Comparison of ENCODE assay signal across 16 cellular contexts in genomic region chr3:122435950-122436349, GRCh38. TPM values are rescaled to one million over a fixed set of nuclear protein-coding genes. Genes with fewer than 3 reads are reported as not detected.
A peak's percentile ranks its signal among the peaks of the same experiment; 100 is the strongest.
DNase-seq lines count a peak whose midpoint lies in the region; ATAC-seq, FAIRE-seq and TF ChIP-seq lines count a peak whose summit lies in the region.
"Had no signal": no experiment of that assay in that cellular context is flagged by ENCODE, and none has a peak within 500 bp of the region (broad histone marks: within the 10 kb centered on the region; RNA-seq: fewer than 3 reads in every experiment).

No MANE protein-coding gene starts in this region.

- BruUV-seq in K562 (replicated peaks; lab: Mats Ljungman, UMichigan): no TSS peak

- peaks cover 78% of the 10 kb centered on the region; the same call in 2 of the 3 replicates for H3K36me3 ChIP-seq in K562 (ENCODE audit: control insufficient read depth, insufficient read depth, low read length)
- peaks cover 3% of the 10 kb centered on the region for H3K36me3 ChIP-seq in mesendoderm (ENCODE audit: control insufficient read depth, insufficient read depth, low read length)

- no peak overlapping the region for H3K23ac ChIP-seq in mesendoderm (ENCODE audit: low read length)

- no peak overlapping the region for H3K4ac ChIP-seq in mesendoderm (ENCODE audit: low read depth, low read length)

- no peaks in the 10 kb centered on the region for H3K27me3 ChIP-seq in K562 (ENCODE audit: control insufficient read depth in 2 of 2, insufficient read depth in 2 of 2, low read length in 2 of 2)
- H3K27me3 ChIP-seq in mesendoderm (ENCODE audit: insufficient read depth, low read length, poor library complexity): no peaks in the 10 kb centered on the region

- no peak overlapping the region for H4K8ac ChIP-seq in mesendoderm (ENCODE audit: low read depth, low read length)

- no peak overlapping the region for H2AFZ ChIP-seq in K562 (ENCODE audit: low read depth, low read length)

- no peak overlapping the region for H3K56ac ChIP-seq in mesendoderm (ENCODE audit: low read length)

- H2BK120ac ChIP-seq in mesendoderm (ENCODE audit: low read depth, low read length): no peak overlapping the region

- H3K9me3 ChIP-seq in K562 (replicated peaks; ENCODE audit: control insufficient read depth, insufficient read depth, low read depth, low read length): no peaks in the 10 kb centered on the region
- H3K9me3 ChIP-seq: A549, HAP-1 had no signal

- H2BK5ac ChIP-seq in mesendoderm (ENCODE audit: low read length): no peak overlapping the region

- no peak overlapping the region for H3K18ac ChIP-seq in mesendoderm (ENCODE audit: low read length)

- H4K20me1 ChIP-seq in K562 (replicated peaks; ENCODE audit: control insufficient read depth, insufficient read depth, low read length): no peaks in the 10 kb centered on the region

- H3K4me2 ChIP-seq in K562 (ENCODE audit: insufficient read depth, low read length) (no peak overlapping the region), mesendoderm (ENCODE audit: low read length) (no peak overlapping the region)
- H3K4me2 ChIP-seq: A549 had no signal

- no peak for TF ChIP-seq EP300 in K562 (IDR thresholded peaks at IDR 0.05; ENCODE audit: low read length)

- in situ Hi-C loops in K562 (cut with MboI): no loop called here

- no peak overlapping the region for H2AK5ac ChIP-seq in mesendoderm (ENCODE audit: low read length)

- no peaks in the 10 kb centered on the region for H3K27me3 Mint-ChIP-seq in activated CD8-positive, alpha-beta T cell treated with anti-CD3 and anti-CD28 coated beads for 36 hours
- H3K27me3 Mint-ChIP-seq in activated CD8-positive, alpha-beta T cell treated with anti-CD3 and anti-CD28 coated beads, Interleukin-2, amount 10 ng/mL, durations not matched to agents 7 days and 5 days (ENCODE audit: low read depth): no peaks in the 10 kb centered on the region
- H3K27me3 Mint-ChIP-seq in HFFc6 (ENCODE audit: insufficient read depth): no peaks in the 10 kb centered on the region; the same call in none of the 2 replicates
- no peaks in the 10 kb centered on the region for H3K27me3 Mint-ChIP-seq in activated CD4-positive, alpha-beta T cell treated with anti-CD3 and anti-CD28 coated beads, Interleukin-2, amount 10 ng/mL, durations not matched to agents 7 days and 5 days
- H3K27me3 Mint-ChIP-seq: CD4-positive, alpha-beta T cell had no signal

- no peak for TF ChIP-seq POLR2A in K562 (conservative IDR thresholded peaks at IDR 0.05)

- intact Hi-C loops in activated CD8-positive, alpha-beta T cell treated with anti-CD3 and anti-CD28 coated beads for 36 hours (cut with micrococcal nuclease): no loop called here
- intact Hi-C loops in K562 (cut with micrococcal nuclease): no loop called here

- H3K9me1 ChIP-seq in K562 (ENCODE audit: control insufficient read depth, insufficient read depth, low read length): no peaks in the 10 kb centered on the region

- no peak overlapping the region for H3K27ac ChIP-seq in K562 (ENCODE audit: extremely low read depth, low read depth, low read length)
- no peak overlapping the region for H3K27ac ChIP-seq in mesendoderm (ENCODE audit: low read depth, low read length)
- H3K27ac ChIP-seq: 22Rv1, A549, C4-2B had no signal

- DNase-seq in activated CD8-positive, alpha-beta T cell treated with anti-CD3 and anti-CD28 coated beads for 36 hours: no peak
- no peak for DNase-seq in activated CD8-positive, alpha-beta T cell treated with anti-CD3 and anti-CD28 coated beads, Interleukin-2, amount 10 ng/mL, durations not matched to agents 7 days and 5 days
- DNase-seq in HFFc6 (no peak), K562 (ENCODE audit: extremely low read depth in 1 of 4, low spot score in 3 of 4) (no peak), mesendoderm (peak; percentile 16), amniotic stem cell (lab: John Stamatoyannopoulos, UW) (no peak)
- no peak for DNase-seq in activated CD4-positive, alpha-beta T cell treated with anti-CD3 and anti-CD28 coated beads, Interleukin-2, amount 10 ng/mL, durations not matched to agents 7 days and 5 days
- DNase-seq: AML-193; CD4-positive, alpha-beta T cell; DMS153; DMS79; GDM1 had no signal

- TF ChIP-seq CTCF in activated CD8-positive, alpha-beta T cell treated with anti-CD3 and anti-CD28 coated beads for 36 hours (IDR thresholded peaks at IDR 0.05): no peak
- TF ChIP-seq CTCF in HFFc6 (IDR thresholded peaks at IDR 0.05) (no peak), K562 (IDR thresholded peaks at IDR 0.05 in 2 of 3, conservative IDR thresholded peaks at IDR 0.05 in 1 of 3; ENCODE audit: insufficient read depth in 2 of 3, low read depth in 1 of 3, low read length in 3 of 3) (no peak)

- ATAC-seq in activated CD8-positive, alpha-beta T cell treated with anti-CD3 and anti-CD28 coated beads for 36 hours: no peak
- ATAC-seq in activated CD8-positive, alpha-beta T cell treated with anti-CD3 and anti-CD28 coated beads, Interleukin-2, amount 10 ng/mL, durations not matched to agents 7 days and 5 days: no peak
- ATAC-seq in K562: no peak
- ATAC-seq: A549 had no signal

- H3K4me1 ChIP-seq in K562 (replicated peaks in 1 of 2; ENCODE audit: control insufficient read depth in 2 of 2, insufficient read depth in 2 of 2, low read length in 2 of 2) (no peaks in the 10 kb centered on the region), mesendoderm (ENCODE audit: control insufficient read depth, low read depth, low read length) (no peaks in the 10 kb centered on the region)
- H3K4me1 ChIP-seq: A549, HAP-1 had no signal

- peak overlapping the region; percentile 4 for H3K27ac Mint-ChIP-seq in activated CD8-positive, alpha-beta T cell treated with anti-CD3 and anti-CD28 coated beads for 36 hours
- H3K27ac Mint-ChIP-seq in activated CD8-positive, alpha-beta T cell treated with anti-CD3 and anti-CD28 coated beads, Interleukin-2, amount 10 ng/mL, durations not matched to agents 7 days and 5 days: no peak overlapping the region
- no peak overlapping the region for H3K27ac Mint-ChIP-seq in HFFc6
- no peak overlapping the region for H3K27ac Mint-ChIP-seq in activated CD4-positive, alpha-beta T cell treated with anti-CD3 and anti-CD28 coated beads, Interleukin-2, amount 10 ng/mL, durations not matched to agents 7 days and 5 days
- H3K27ac Mint-ChIP-seq: CD4-positive, alpha-beta T cell had no signal

- POLR2A ChIA-PET in activated CD8-positive, alpha-beta T cell treated with anti-CD3 and anti-CD28 coated beads for 36 hours (lab: Charles Lee): no interaction called here
- POLR2A ChIA-PET in activated CD8-positive, alpha-beta T cell treated with anti-CD3 and anti-CD28 coated beads, Interleukin-2, amount 10 ng/mL, durations not matched to agents 7 days and 5 days (lab: Charles Lee): interaction anchor here (0.6 kb wide), 1 partner anchor 246 kb away, joined by 3 read pairs; no protein-coding TSS in a partner anchor
- POLR2A ChIA-PET in K562 (lab: Yijun Ruan, JAX): no interaction called here
- POLR2A ChIA-PET in activated CD4-positive, alpha-beta T cell treated with anti-CD3 and anti-CD28 coated beads, Interleukin-2, amount 10 ng/mL, durations not matched to agents 7 days and 5 days (lab: Charles Lee): no interaction called here

- H3K79me1 ChIP-seq in mesendoderm (ENCODE audit: low read length): no peaks in the 10 kb centered on the region

- H2BK15ac ChIP-seq in mesendoderm (replicated peaks; ENCODE audit: low read depth): no peak overlapping the region

- no peaks in the 10 kb centered on the region for H3K79me2 ChIP-seq in K562 (ENCODE audit: control insufficient read depth, insufficient read depth, low read length)
- H3K79me2 ChIP-seq in mesendoderm (ENCODE audit: control insufficient read depth, insufficient read depth, low read length): no peaks in the 10 kb centered on the region

- H3K4me1 Mint-ChIP-seq in activated CD8-positive, alpha-beta T cell treated with anti-CD3 and anti-CD28 coated beads for 36 hours (ENCODE audit: low read depth): no peaks in the 10 kb centered on the region
- H3K4me1 Mint-ChIP-seq in activated CD8-positive, alpha-beta T cell treated with anti-CD3 and anti-CD28 coated beads, Interleukin-2, amount 10 ng/mL, durations not matched to agents 7 days and 5 days (ENCODE audit: low read depth): no peaks in the 10 kb centered on the region
- H3K4me1 Mint-ChIP-seq in HFFc6 (ENCODE audit: low read depth): no peaks in the 10 kb centered on the region
- H3K4me1 Mint-ChIP-seq in activated CD4-positive, alpha-beta T cell treated with anti-CD3 and anti-CD28 coated beads, Interleukin-2, amount 10 ng/mL, durations not matched to agents 7 days and 5 days: no peaks in the 10 kb centered on the region

- CTCF ChIA-PET in activated CD8-positive, alpha-beta T cell treated with anti-CD3 and anti-CD28 coated beads for 36 hours (lab: Charles Lee): interaction anchor here (1.9 kb wide), 1 partner anchor 124 kb away, joined by 4 read pairs; no protein-coding TSS in a partner anchor
- CTCF ChIA-PET in activated CD8-positive, alpha-beta T cell treated with anti-CD3 and anti-CD28 coated beads, Interleukin-2, amount 10 ng/mL, durations not matched to agents 7 days and 5 days (lab: Charles Lee): no interaction called here
- CTCF ChIA-PET in K562 (lab: Yijun Ruan, JAX; ENCODE audit: low intra/inter-chr PET ratio): no interaction called here
- CTCF ChIA-PET in activated CD4-positive, alpha-beta T cell treated with anti-CD3 and anti-CD28 coated beads, Interleukin-2, amount 10 ng/mL, durations not matched to agents 7 days and 5 days (lab: Charles Lee): no interaction called here

- H3K4me3 Mint-ChIP-seq in activated CD8-positive, alpha-beta T cell treated with anti-CD3 and anti-CD28 coated beads for 36 hours: no peak overlapping the region
- no peak overlapping the region for H3K4me3 Mint-ChIP-seq in activated CD8-positive, alpha-beta T cell treated with anti-CD3 and anti-CD28 coated beads, Interleukin-2, amount 10 ng/mL, durations not matched to agents 7 days and 5 days
- H3K4me3 Mint-ChIP-seq in HFFc6: peak overlapping the region; percentile 14; the same call in 1 of the 2 replicates
- H3K4me3 Mint-ChIP-seq in activated CD4-positive, alpha-beta T cell treated with anti-CD3 and anti-CD28 coated beads, Interleukin-2, amount 10 ng/mL, durations not matched to agents 7 days and 5 days: no peak overlapping the region
- H3K4me3 Mint-ChIP-seq: CD4-positive, alpha-beta T cell had no signal

- H3K4me3 ChIP-seq in K562 (no peak overlapping the region), mesendoderm (ENCODE audit: low read length) (no peak overlapping the region)
- H3K4me3 ChIP-seq: A549, HAP-1 had no signal

- WGBS in K562 (ENCODE audit: insufficient coverage, low coverage, missing lambda C conversion rate): 96% methylated on average over 8 of the region's 9 CpGs
- no CpG with 5 or more reads among the region's 9 CpGs for WGBS in mesendoderm (ENCODE audit: extremely low coverage, insufficient coverage, low lambda C conversion rate)

- TF ChIP-seq RAD21 in K562 (CRISPR knock-in tag; conservative IDR thresholded peaks at IDR 0.05 in 1 of 2, IDR thresholded peaks at IDR 0.05 in 1 of 2): no peak

- peaks cover 6% of the 10 kb centered on the region for H3K9me3 Mint-ChIP-seq in activated CD8-positive, alpha-beta T cell treated with anti-CD3 and anti-CD28 coated beads for 36 hours
- H3K9me3 Mint-ChIP-seq in activated CD8-positive, alpha-beta T cell treated with anti-CD3 and anti-CD28 coated beads, Interleukin-2, amount 10 ng/mL, durations not matched to agents 7 days and 5 days (ENCODE audit: insufficient read depth): peaks cover 18% of the 10 kb centered on the region
- 0 out of 2 replicates have a peak, but pooled peaks cover 4% of the 10 kb centered on the region for H3K9me3 Mint-ChIP-seq in HFFc6
- H3K9me3 Mint-ChIP-seq in activated CD4-positive, alpha-beta T cell treated with anti-CD3 and anti-CD28 coated beads, Interleukin-2, amount 10 ng/mL, durations not matched to agents 7 days and 5 days: peaks cover 11% of the 10 kb centered on the region

- H4K5ac ChIP-seq in mesendoderm (ENCODE audit: low read length): no peak overlapping the region

- peaks cover 68% of the 10 kb centered on the region for H3K36me3 Mint-ChIP-seq in activated CD8-positive, alpha-beta T cell treated with anti-CD3 and anti-CD28 coated beads for 36 hours (ENCODE audit: low read depth)
- peaks cover 61% of the 10 kb centered on the region for H3K36me3 Mint-ChIP-seq in activated CD8-positive, alpha-beta T cell treated with anti-CD3 and anti-CD28 coated beads, Interleukin-2, amount 10 ng/mL, durations not matched to agents 7 days and 5 days (ENCODE audit: low read depth)
- H3K36me3 Mint-ChIP-seq in HFFc6 (ENCODE audit: low read depth): peaks cover 49% of the 10 kb centered on the region
- H3K36me3 Mint-ChIP-seq in activated CD4-positive, alpha-beta T cell treated with anti-CD3 and anti-CD28 coated beads, Interleukin-2, amount 10 ng/mL, durations not matched to agents 7 days and 5 days (ENCODE audit: low read depth): peaks cover 54% of the 10 kb centered on the region

- H3K9ac ChIP-seq in K562 (ENCODE audit: insufficient read depth in 1 of 2, low read depth in 2 of 2, low read length in 2 of 2) (no peak overlapping the region), mesendoderm (ENCODE audit: low read length) (no peak overlapping the region)

- FAIRE-seq in K562 (lab: Jason Lieb, UNC): no peak
- FAIRE-seq: A549 had no signal

RNA-seq across cellular contexts. Expression of gene WDR5B, which starts 20.1 kb away (rescaled TPM):
- 1 to 10 TPM; 3.2 to 3.4 TPM for total RNA-seq in activated CD8-positive, alpha-beta T cell treated with anti-CD3 and anti-CD28 coated beads for 36 hours
- 1 to 10 TPM; 4.5 to 5.1 TPM for total RNA-seq in activated CD8-positive, alpha-beta T cell treated with anti-CD3 and anti-CD28 coated beads, Interleukin-2, amount 10 ng/mL, durations not matched to agents 7 days and 5 days
- 1 to 10 TPM; 4.6 to 5.8 (median 5.4) TPM for total RNA-seq in HFFc6 (2021; fragmentation: NEBNext Ultra II Directional; extraction: Animal tissue kit (Norgen Biotek cat#: 25700))
- total RNA-seq in K562 (2011; cell fraction: chromatin; rRNA removed; ENCODE audit: low replicate concordance): 6.0 and 16.2 TPM in 2 replicates
- total RNA-seq in K562 (2011; cell fraction: nucleolus; rRNA removed): 7.0 and 9.1 TPM in 2 replicates
- total RNA-seq in K562 (2011; cell fraction: nucleoplasm; rRNA removed): 10.6 and 10.9 TPM in 2 replicates
- total RNA-seq in K562 (2014; rRNA removed) (2.3 and 2.8 TPM in 2 replicates), K562 (2014; rRNA removed; fragmentation: Illumina TruSeq; extraction: Trizol) (4.4 and 4.6 TPM in 2 replicates), K562 (2015; rRNA removed; fragmentation: Illumina TruSeq; extraction: Trizol) (4.1 and 4.2 TPM in 2 replicates), K562 (2021) (3.0 and 3.1 TPM in 2 replicates)
- polyA plus RNA-seq in K562 (2011; rRNA removed) (9.0 and 10.1 TPM in 2 replicates), K562 (2014; fragmentation: Illumina TruSeq; extraction: Trizol) (2.9 and 3.5 TPM in 2 replicates), K562 (2014; fragmentation: Nextera tagmentation; extraction: Ambion mirVana) (1 to 10 TPM; 3.9 to 4.4 TPM), K562 (2014; rRNA removed) (4.8 and 5.0 TPM in 2 replicates)
- 2.2 and 4.9 TPM in 2 replicates for polyA plus RNA-seq in K562 (2011; cell fraction: cytosol; rRNA removed)
- 4.5 and 6.7 TPM in 2 replicates for polyA plus RNA-seq in K562 (2011; cell fraction: nucleus; rRNA removed)
- 2.8 and 4.5 TPM in 2 replicates for polyA plus RNA-seq in K562 (2012)
- polyA minus RNA-seq in K562 (2011; rRNA and poly(A)+ RNA removed): 7.1 and 8.6 TPM in 2 replicates
- polyA minus RNA-seq in K562 (2011; cell fraction: cytosol; rRNA and poly(A)+ RNA removed): 1.4 and 1.6 TPM in 2 replicates
- polyA minus RNA-seq in K562 (2011; cell fraction: nucleus; rRNA and poly(A)+ RNA removed): 5.1 and 13.6 TPM in 2 replicates
- polyA plus RNA-seq in mesendoderm (2013, experiment 1 of 2): 1.8 TPM
- polyA plus RNA-seq in mesendoderm (2013, experiment 2 of 2): 1.9 TPM
- 1 to 10 TPM; 5.1 to 5.8 TPM for total RNA-seq in activated CD4-positive, alpha-beta T cell treated with anti-CD3 and anti-CD28 coated beads, Interleukin-2, amount 10 ng/mL, durations not matched to agents 7 days and 5 days

RNA-seq across cellular contexts. Expression of gene FAM162A, which starts 52.0 kb away (rescaled TPM):
- 100 to 1,000 TPM; 202 to 204 TPM for total RNA-seq in activated CD8-positive, alpha-beta T cell treated with anti-CD3 and anti-CD28 coated beads for 36 hours
- 10 to 100 TPM; 78.0 to 78.4 TPM for total RNA-seq in activated CD8-positive, alpha-beta T cell treated with anti-CD3 and anti-CD28 coated beads, Interleukin-2, amount 10 ng/mL, durations not matched to agents 7 days and 5 days
- 10 to 100 TPM; 28.4 to 37.5 (median 31.5) TPM for total RNA-seq in HFFc6 (2021; fragmentation: NEBNext Ultra II Directional; extraction: Animal tissue kit (Norgen Biotek cat#: 25700))
- total RNA-seq in K562 (2011; cell fraction: chromatin; rRNA removed; ENCODE audit: low replicate concordance): 10.4 and 24.6 TPM in 2 replicates
- total RNA-seq in K562 (2011; cell fraction: nucleolus; rRNA removed): 8.3 and 12.4 TPM in 2 replicates
- 16.4 and 29.3 TPM in 2 replicates for total RNA-seq in K562 (2011; cell fraction: nucleoplasm; rRNA removed)
- total RNA-seq in K562 (2014; rRNA removed) (37.5 and 62.6 TPM in 2 replicates), K562 (2014; rRNA removed; fragmentation: Illumina TruSeq; extraction: Trizol) (103 TPM in 2 replicates), K562 (2015; rRNA removed; fragmentation: Illumina TruSeq; extraction: Trizol) (76.5 and 77.6 TPM in 2 replicates), K562 (2021) (64.9 and 77.7 TPM in 2 replicates)
- polyA plus RNA-seq in K562 (2011; rRNA removed) (171 and 191 TPM in 2 replicates), K562 (2014; fragmentation: Illumina TruSeq; extraction: Trizol) (101 TPM in 2 replicates), K562 (2014; fragmentation: Nextera tagmentation; extraction: Ambion mirVana) (100 to 1,000 TPM; 208 to 211 TPM), K562 (2014; rRNA removed) (89.4 and 106 TPM in 2 replicates)
- polyA plus RNA-seq in K562 (2011; cell fraction: cytosol; rRNA removed): 32.1 and 58.5 TPM in 2 replicates
- 49.2 and 82.2 TPM in 2 replicates for polyA plus RNA-seq in K562 (2011; cell fraction: nucleus; rRNA removed)
- 43.2 and 84.0 TPM in 2 replicates for polyA plus RNA-seq in K562 (2012)
- polyA minus RNA-seq in K562 (2011; rRNA and poly(A)+ RNA removed): 85.8 and 91.9 TPM in 2 replicates
- polyA minus RNA-seq in K562 (2011; cell fraction: cytosol; rRNA and poly(A)+ RNA removed): 17.7 and 22.1 TPM in 2 replicates
- 9.4 and 16.8 TPM in 2 replicates for polyA minus RNA-seq in K562 (2011; cell fraction: nucleus; rRNA and poly(A)+ RNA removed)
- 24.1 TPM for polyA plus RNA-seq in mesendoderm (2013, experiment 1 of 2)
- polyA plus RNA-seq in mesendoderm (2013, experiment 2 of 2): 24.0 TPM
- 10 to 100 TPM; 48.3 to 48.4 TPM for total RNA-seq in activated CD4-positive, alpha-beta T cell treated with anti-CD3 and anti-CD28 coated beads, Interleukin-2, amount 10 ng/mL, durations not matched to agents 7 days and 5 days

RNA-seq across cellular contexts. Expression of gene MIX23, which starts 52.9 kb away (rescaled TPM):
- total RNA-seq in activated CD8-positive, alpha-beta T cell treated with anti-CD3 and anti-CD28 coated beads for 36 hours: 100 to 1,000 TPM; 154 to 168 TPM
- 10 to 100 TPM; 40.0 to 47.3 TPM for total RNA-seq in activated CD8-positive, alpha-beta T cell treated with anti-CD3 and anti-CD28 coated beads, Interleukin-2, amount 10 ng/mL, durations not matched to agents 7 days and 5 days
- 10 to 100 TPM; 29.8 to 43.6 (median 40.6) TPM for total RNA-seq in HFFc6 (2021; fragmentation: NEBNext Ultra II Directional; extraction: Animal tissue kit (Norgen Biotek cat#: 25700))
- total RNA-seq in K562 (2011; cell fraction: chromatin; rRNA removed; ENCODE audit: low replicate concordance): 6.5 and 22.5 TPM in 2 replicates
- total RNA-seq in K562 (2011; cell fraction: nucleolus; rRNA removed): 5.7 and 6.6 TPM in 2 replicates
- total RNA-seq in K562 (2011; cell fraction: nucleoplasm; rRNA removed): 10.3 and 18.9 TPM in 2 replicates
- total RNA-seq in K562 (2014; rRNA removed) (69.2 and 103 TPM in 2 replicates), K562 (2014; rRNA removed; fragmentation: Illumina TruSeq; extraction: Trizol) (106 and 124 TPM in 2 replicates), K562 (2015; rRNA removed; fragmentation: Illumina TruSeq; extraction: Trizol) (122 and 143 TPM in 2 replicates), K562 (2021) (46.6 and 81.3 TPM in 2 replicates)
- polyA plus RNA-seq in K562 (2011; rRNA removed) (27.8 and 45.5 TPM in 2 replicates), K562 (2014; fragmentation: Illumina TruSeq; extraction: Trizol) (162 and 185 TPM in 2 replicates), K562 (2014; fragmentation: Nextera tagmentation; extraction: Ambion mirVana) (100 to 1,000 TPM; 102 to 125 TPM), K562 (2014; rRNA removed) (130 and 134 TPM in 2 replicates)
- 8.6 and 14.8 TPM in 2 replicates for polyA plus RNA-seq in K562 (2011; cell fraction: cytosol; rRNA removed)
- 8.6 and 14.6 TPM in 2 replicates for polyA plus RNA-seq in K562 (2011; cell fraction: nucleus; rRNA removed)
- polyA plus RNA-seq in K562 (2012): 34.6 and 87.0 TPM in 2 replicates
- 27.8 and 28.4 TPM in 2 replicates for polyA minus RNA-seq in K562 (2011; rRNA and poly(A)+ RNA removed)
- polyA minus RNA-seq in K562 (2011; cell fraction: cytosol; rRNA and poly(A)+ RNA removed): 7.2 and 9.4 TPM in 2 replicates
- polyA minus RNA-seq in K562 (2011; cell fraction: nucleus; rRNA and poly(A)+ RNA removed): 4.6 and 9.2 TPM in 2 replicates
- 94.8 TPM for polyA plus RNA-seq in mesendoderm (2013, experiment 1 of 2)
- 95.8 TPM for polyA plus RNA-seq in mesendoderm (2013, experiment 2 of 2)
- total RNA-seq in activated CD4-positive, alpha-beta T cell treated with anti-CD3 and anti-CD28 coated beads, Interleukin-2, amount 10 ng/mL, durations not matched to agents 7 days and 5 days: 10 to 100 TPM; 29.4 to 43.1 TPM
